9 cellular contexts compared by ENCODE assay signal in the genomic region with DNA sequence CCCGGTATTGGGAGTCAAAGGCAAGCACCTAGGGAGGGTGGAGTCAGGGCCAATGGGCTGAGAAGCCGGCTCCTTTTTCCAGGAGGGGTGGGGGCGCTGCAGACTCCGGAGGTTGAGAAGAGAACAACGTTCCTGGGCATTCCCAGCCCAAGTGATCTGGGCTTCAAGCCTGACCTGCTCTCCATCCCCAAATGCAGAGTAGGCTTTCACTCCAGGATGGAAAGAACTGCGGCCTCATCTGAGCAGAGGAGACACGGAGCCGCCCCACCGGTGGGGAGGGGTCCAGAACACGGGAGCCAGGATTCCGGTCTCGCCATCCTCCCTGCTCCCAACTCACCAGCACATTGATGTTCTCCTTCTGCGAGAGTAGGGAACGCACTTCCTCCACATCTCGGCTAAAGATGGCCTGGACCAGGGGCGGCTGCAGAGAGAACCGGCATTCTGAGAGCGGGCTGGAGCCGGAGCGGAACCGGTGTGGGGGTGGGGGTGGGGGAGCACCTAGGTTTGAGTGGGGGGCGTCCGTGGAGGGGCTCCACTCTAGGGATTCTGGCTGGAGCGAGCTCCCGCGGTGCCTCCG. TPM values are rescaled to one million over a fixed set of nuclear protein-coding genes. Genes with fewer than 3 reads are reported as not detected.
DNase-seq lines count a peak whose midpoint lies in the region; ATAC-seq, FAIRE-seq and TF ChIP-seq lines count a peak whose summit lies in the region.
"Had no signal": no experiment of that assay in that cellular context is flagged by ENCODE, and none has a peak within 500 bp of the region (broad histone marks: within the 10 kb centered on the region; RNA-seq: fewer than 3 reads in every experiment).

No MANE protein-coding gene starts in this region.

- peak overlapping the region; percentile 70 for H2AFZ ChIP-seq in astrocyte (ENCODE audit: low read depth, low read length)

- TF ChIP-seq CTCF in C4-2B (conservative IDR thresholded peaks at IDR 0.05) (no peak), NB4 (IDR thresholded peaks at IDR 0.05; ENCODE audit: low read depth, low read length) (no peak), astrocyte (IDR thresholded peaks at IDR 0.05; ENCODE audit: insufficient read depth, low read depth, low read length) (no peak)

- peak overlapping the region; percentile 76 for H3K4me3 ChIP-seq in NB4 (ENCODE audit: low read depth, low read length)
- H3K4me3 ChIP-seq in astrocyte (ENCODE audit: insufficient read depth, low read depth, low read length): peak overlapping the region; percentile 94

- H3K27me3 Mint-ChIP-seq in astrocyte (ENCODE audit: low read depth, unreplicated experiment): no peaks in the 10 kb centered on the region
- H3K27me3 Mint-ChIP-seq in immature natural killer cell (ENCODE audit: low read depth in 3 of 3): peaks cover 1 to 8% (median 2%) of the 10 kb centered on the region in 3 donors

- H3K27me3 ChIP-seq in astrocyte (ENCODE audit: insufficient read depth, low read length): no peaks in the 10 kb centered on the region

- H3K27ac ChIP-seq in C4-2B (peak overlapping the region; percentile 80), astrocyte (ENCODE audit: low read depth, low read length) (peak overlapping the region; percentile 80)

- H3K4me3 Mint-ChIP-seq in astrocyte (ENCODE audit: unreplicated experiment) (peak overlapping the region; percentile 94), immature natural killer cell (peak overlapping the region; percentile 77 to 85 (median 82))

- TF ChIP-seq POLR2A in NB4 (IDR thresholded peaks at IDR 0.05; ENCODE audit: extremely low read depth, insufficient read length): no peak

- H3K36me3 Mint-ChIP-seq in astrocyte (ENCODE audit: low read depth, unreplicated experiment): peaks cover 21% of the 10 kb centered on the region
- peaks cover 0 to 19% (median 10%) of the 10 kb centered on the region in 3 donors for H3K36me3 Mint-ChIP-seq in immature natural killer cell

- H3K9me3 Mint-ChIP-seq in astrocyte (ENCODE audit: unreplicated experiment) (no peaks in the 10 kb centered on the region), immature natural killer cell (no peaks in the 10 kb centered on the region)

- peak overlapping the region; percentile 99 for H3K4me2 ChIP-seq in astrocyte (ENCODE audit: low read length)

- no peak for FAIRE-seq in astrocyte (lab: Jason Lieb, UNC)
- FAIRE-seq: TTC549 had no signal

- ATAC-seq in GM19455 (IDR thresholded peaks at IDR 0.05; ENCODE audit: unreplicated experiment) (peak; percentile 24), GM21381 (IDR thresholded peaks at IDR 0.05; ENCODE audit: unreplicated experiment) (no peak), HG03025 (IDR thresholded peaks at IDR 0.05; ENCODE audit: low FRiP score, unreplicated experiment) (no peak)

- H4K20me1 ChIP-seq in astrocyte (ENCODE audit: insufficient read depth, low read length): peaks cover 47% of the 10 kb centered on the region

- H3K79me2 ChIP-seq in astrocyte (ENCODE audit: insufficient read depth, low read length): peaks cover 54% of the 10 kb centered on the region

- DNase-seq in NB4 (ENCODE audit: low read depth): no peak
- DNase-seq in astrocyte (ENCODE audit: low read depth): peak; percentile 18
- no peak for DNase-seq in immature natural killer cell
- peak; percentile 30 for DNase-seq in stimulated activated CD8-positive, alpha-beta memory T cell treated with anti-CD3 and anti-CD28 coated beads, Interleukin-4, amount 100 ng/mL, for 48 hours

- H3K4me1 Mint-ChIP-seq in astrocyte (ENCODE audit: low read depth, unreplicated experiment) (peaks cover 30% of the 10 kb centered on the region), immature natural killer cell (peaks cover 22 to 23% of the 10 kb centered on the region in 2 donors)

- peaks cover 33% of the 10 kb centered on the region for H3K36me3 ChIP-seq in astrocyte (ENCODE audit: insufficient read depth, low read length)

- H3K9ac ChIP-seq in astrocyte (ENCODE audit: low read length): peak overlapping the region; percentile 95

- H3K4me1 ChIP-seq in astrocyte (ENCODE audit: insufficient read depth, low read length): peaks cover 35% of the 10 kb centered on the region

- H3K9me3 ChIP-seq in astrocyte (ENCODE audit: insufficient read depth, low read depth, low read length): no peaks in the 10 kb centered on the region

- peak overlapping the region; percentile 77 for H3K27ac Mint-ChIP-seq in astrocyte (ENCODE audit: unreplicated experiment)
- H3K27ac Mint-ChIP-seq in immature natural killer cell: peak overlapping the region in 5 of 6 donors; percentile 37 to 83 (median 57)

RNA-seq across cellular contexts. Expression of gene ANKRD52, which starts 0.6 kb away (rescaled TPM):
- total RNA-seq in astrocyte: 98.4 and 105 TPM in 2 replicates
- 10 to 100 TPM in 1 of 3 donors, 1 to 10 TPM in 2; 3.2 to 23.3 (median 3.7) TPM for polyA plus RNA-seq in immature natural killer cell

RNA-seq across cellular contexts. Expression of gene COQ10A, which starts 9.2 kb away (rescaled TPM):
- total RNA-seq in astrocyte: 6.7 and 9.3 TPM in 2 replicates
- 10 to 100 TPM; 12.0 to 18.6 (median 18.3) TPM for polyA plus RNA-seq in immature natural killer cell

RNA-seq across cellular contexts. Expression of gene SLC39A5, which starts 27.7 kb away (rescaled TPM):
- 0.39 TPM in 1 of 2 replicates, not detected in the other for total RNA-seq in astrocyte
- polyA plus RNA-seq in immature natural killer cell: not detected

RNA-seq across cellular contexts. Expression of gene NABP2, which starts 33.4 kb away (rescaled TPM):
- 29.1 and 29.9 TPM in 2 replicates for total RNA-seq in astrocyte
- polyA plus RNA-seq in immature natural killer cell: 1 to 10 TPM; 3.2 to 8.8 (median 6.8) TPM

RNA-seq across cellular contexts. Expression of gene RNF41, which starts 35.9 kb away (rescaled TPM):
- total RNA-seq in astrocyte: 85.8 and 85.9 TPM in 2 replicates
- polyA plus RNA-seq in immature natural killer cell: 10 to 100 TPM; 49.0 to 55.1 (median 49.3) TPM

Comparison
In these comparisons a context has a peak if more than half of its experiments do, and no peak if none do; other contexts are left out.
1. DNase-seq: peak in astrocyte (single experiment) and stimulated activated CD8-positive, alpha-beta memory T cell treated with anti-CD3 and anti-CD28 coated beads, Interleukin-4, amount 100 ng/mL, for 48 hours (single experiment); none in NB4 (single experiment) and immature natural killer cell (0 of 3).